1 cellular context compared by ENCODE assay signal in the genomic region with DNA sequence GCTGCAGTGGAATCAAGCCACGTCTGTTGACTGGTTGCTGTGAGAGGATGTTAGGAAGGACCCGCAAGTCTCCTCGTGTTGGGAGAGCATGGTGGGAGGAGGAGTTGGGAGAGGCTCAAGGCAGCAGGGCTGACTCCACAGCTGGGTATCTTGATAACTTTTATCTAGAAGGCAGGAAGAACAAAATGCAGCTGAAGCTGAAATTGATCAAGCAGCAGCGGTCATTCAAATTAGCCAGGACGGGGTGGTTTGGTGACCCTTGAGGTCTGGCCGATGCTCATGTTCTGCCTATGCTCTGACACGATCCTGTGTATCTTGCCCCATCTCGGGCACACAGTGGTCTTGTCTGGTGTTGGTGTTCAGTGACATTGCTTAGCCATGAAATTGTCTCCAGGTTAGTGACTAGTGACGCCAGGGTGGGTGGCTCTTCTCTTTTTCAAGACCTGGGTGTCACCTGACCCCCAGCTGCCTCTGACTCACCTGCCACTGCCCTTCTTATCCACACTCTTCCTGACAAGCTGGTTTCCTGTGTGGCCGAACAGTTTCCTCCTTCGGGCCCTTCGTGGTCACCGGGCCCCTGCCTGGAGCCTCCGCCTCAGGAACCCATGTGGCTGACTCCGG.
TF ChIP-seq lines count a peak whose summit lies in the region.

No MANE protein-coding gene starts in this region.

TF ChIP-seq in HCT116, 20 proteins besides CTCF, POLR2A, EP300 and RAD21 (continued from another document):
- TF ChIP-seq, protein P1, sequence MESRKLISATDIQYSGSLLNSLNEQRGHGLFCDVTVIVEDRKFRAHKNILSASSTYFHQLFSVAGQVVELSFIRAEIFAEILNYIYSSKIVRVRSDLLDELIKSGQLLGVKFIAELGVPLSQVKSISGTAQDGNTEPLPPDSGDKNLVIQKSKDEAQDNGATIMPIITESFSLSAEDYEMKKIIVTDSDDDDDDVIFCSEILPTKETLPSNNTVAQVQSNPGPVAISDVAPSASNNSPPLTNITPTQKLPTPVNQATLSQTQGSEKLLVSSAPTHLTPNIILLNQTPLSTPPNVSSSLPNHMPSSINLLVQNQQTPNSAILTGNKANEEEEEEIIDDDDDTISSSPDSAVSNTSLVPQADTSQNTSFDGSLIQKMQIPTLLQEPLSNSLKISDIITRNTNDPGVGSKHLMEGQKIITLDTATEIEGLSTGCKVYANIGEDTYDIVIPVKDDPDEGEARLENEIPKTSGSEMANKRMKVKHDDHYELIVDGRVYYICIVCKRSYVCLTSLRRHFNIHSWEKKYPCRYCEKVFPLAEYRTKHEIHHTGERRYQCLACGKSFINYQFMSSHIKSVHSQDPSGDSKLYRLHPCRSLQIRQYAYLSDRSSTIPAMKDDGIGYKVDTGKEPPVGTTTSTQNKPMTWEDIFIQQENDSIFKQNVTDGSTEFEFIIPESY (IDR thresholded peaks at IDR 0.05; ENCODE audit: extremely low read depth, insufficient replicate concordance, low read length) = no peak
- TF ChIP-seq EZH2phosphoT487 (IDR thresholded peaks at IDR 0.05; ENCODE audit: borderline replicate concordance) (no peak), ELF1 (IDR thresholded peaks at IDR 0.05; ENCODE audit: borderline replicate concordance, low read depth) (no peak), TCF7L2 (IDR thresholded peaks at IDR 0.05; ENCODE audit: borderline replicate concordance, extremely low read depth, insufficient read depth, insufficient read length) (no peak), SP1 (IDR thresholded peaks at IDR 0.05; ENCODE audit: low read depth) (no peak), CEBPB (IDR thresholded peaks at IDR 0.05; ENCODE audit: low read depth) (no peak), EZH2 (IDR thresholded peaks at IDR 0.05) (no peak), CBX3 (IDR thresholded peaks at IDR 0.05; ENCODE audit: low read depth) (no peak), SRF (IDR thresholded peaks at IDR 0.05; ENCODE audit: low read depth) (no peak), ZFX (IDR thresholded peaks at IDR 0.05) (no peak)
- TF ChIP-seq, protein P2, sequence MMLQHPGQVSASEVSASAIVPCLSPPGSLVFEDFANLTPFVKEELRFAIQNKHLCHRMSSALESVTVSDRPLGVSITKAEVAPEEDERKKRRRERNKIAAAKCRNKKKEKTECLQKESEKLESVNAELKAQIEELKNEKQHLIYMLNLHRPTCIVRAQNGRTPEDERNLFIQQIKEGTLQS (IDR thresholded peaks at IDR 0.05) = no peak
